9 cellular contexts compared by ENCODE assay signal in genomic region chr19:41546386-41546789, GRCh38. TPM values are rescaled to one million over a fixed set of nuclear protein-coding genes. Genes with fewer than 3 reads are reported as not detected.
DNase-seq lines count a peak whose midpoint lies in the region; ATAC-seq and TF ChIP-seq lines count a peak whose summit lies in the region.
"Had no signal": no experiment of that assay in that cellular context is flagged by ENCODE, and none has a peak within 500 bp of the region (broad histone marks: within the 10 kb centered on the region; RNA-seq: fewer than 3 reads in every experiment).

No MANE protein-coding gene starts in this region.

- H3K9me2 ChIP-seq in Karpas-422 (replicated peaks; ENCODE audit: insufficient read depth, low read length): no peaks in the 10 kb centered on the region

- no peaks in the 10 kb centered on the region for H4K20me1 ChIP-seq in Karpas-422 (ENCODE audit: insufficient read depth, low read depth, low read length)

- peak overlapping the region; percentile 97 for H3K27ac Mint-ChIP-seq in activated naive CD8-positive, alpha-beta T cell treated with anti-CD3 and anti-CD28 coated beads for 36 hours
- peak overlapping the region; percentile 93 to 97 for H3K27ac Mint-ChIP-seq in natural killer cell treated with Interleukin-12 subunit alpha and Interleukin-12 subunit beta and Interleukin-15 and Interleukin-18, amount 100 ng/mL, for 72 hours

- no peaks in the 10 kb centered on the region for H3K27me3 ChIP-seq in Karpas-422 (ENCODE audit: low read length)

- H3K36me3 ChIP-seq in Karpas-422 (ENCODE audit: insufficient read depth, low read length): no peaks in the 10 kb centered on the region
- H3K36me3 ChIP-seq: suprapubic skin had no signal

- H3K27ac ChIP-seq in Karpas-422 (ENCODE audit: low read length): no peak overlapping the region
- H3K27ac ChIP-seq: suprapubic skin had no signal

- no peak overlapping the region for H3K4me2 ChIP-seq in Karpas-422 (ENCODE audit: low read depth, low read length, poor library complexity, severe bottlenecking)

- no peaks in the 10 kb centered on the region for H3K27me3 Mint-ChIP-seq in activated naive CD8-positive, alpha-beta T cell treated with anti-CD3 and anti-CD28 coated beads for 36 hours
- H3K27me3 Mint-ChIP-seq in natural killer cell treated with Interleukin-12 subunit alpha and Interleukin-12 subunit beta and Interleukin-15 and Interleukin-18, amount 100 ng/mL, for 72 hours: no peaks in the 10 kb centered on the region

- H3K4me3 ChIP-seq in GM12875 (ENCODE audit: low read depth, low read length) (peak overlapping the region; percentile 30), Karpas-422 (ENCODE audit: low read length) (no peak overlapping the region)
- H3K4me3 ChIP-seq: suprapubic skin had no signal

- no peaks in the 10 kb centered on the region for H3K79me2 ChIP-seq in Karpas-422 (ENCODE audit: low read length)

- H3K4me1 ChIP-seq in Karpas-422 (ENCODE audit: low read length): peaks cover 10% of the 10 kb centered on the region; the same call in 1 of the 2 replicates

- H3K9ac ChIP-seq in Karpas-422 (ENCODE audit: low read length): no peak overlapping the region; the same call in 1 of the 2 replicates

- H3K9me3 ChIP-seq in Karpas-422 (ENCODE audit: low read length): no peaks in the 10 kb centered on the region
- H3K9me3 ChIP-seq: suprapubic skin had no signal

- peak overlapping the region; percentile 84 for H3K4me3 Mint-ChIP-seq in activated naive CD8-positive, alpha-beta T cell treated with anti-CD3 and anti-CD28 coated beads for 36 hours
- H3K4me3 Mint-ChIP-seq in natural killer cell treated with Interleukin-12 subunit alpha and Interleukin-12 subunit beta and Interleukin-15 and Interleukin-18, amount 100 ng/mL, for 72 hours: peak overlapping the region; percentile 87

- H3K4me1 Mint-ChIP-seq in activated naive CD8-positive, alpha-beta T cell treated with anti-CD3 and anti-CD28 coated beads for 36 hours: peaks cover 69% of the 10 kb centered on the region
- H3K4me1 Mint-ChIP-seq in natural killer cell treated with Interleukin-12 subunit alpha and Interleukin-12 subunit beta and Interleukin-15 and Interleukin-18, amount 100 ng/mL, for 72 hours (ENCODE audit: low read depth in 2 of 2): peaks cover 50 to 71% of the 10 kb centered on the region in 2 donors

- peak; percentile 77 to 82 for ATAC-seq in natural killer cell treated with Interleukin-12 subunit alpha and Interleukin-12 subunit beta and Interleukin-15 and Interleukin-18, amount 100 ng/mL, for 72 hours
- ATAC-seq in GM18909 (IDR thresholded peaks at IDR 0.05; ENCODE audit: poor library complexity, unreplicated experiment): no peak
- ATAC-seq in GM19463 (IDR thresholded peaks at IDR 0.05; ENCODE audit: unreplicated experiment): no peak
- ATAC-seq in HG02970 (IDR thresholded peaks at IDR 0.05; ENCODE audit: low FRiP score, unreplicated experiment): no peak

- no peak for DNase-seq in Karpas-422
- no peak for DNase-seq in activated naive CD8-positive, alpha-beta T cell treated with anti-CD3 and anti-CD28 coated beads for 36 hours
- no peak for DNase-seq in natural killer cell treated with Interleukin-12 subunit alpha and Interleukin-12 subunit beta and Interleukin-15 and Interleukin-18, amount 100 ng/mL, for 72 hours (ENCODE audit: low spot score)
- no peak for DNase-seq in retina

- peaks cover 2% of the 10 kb centered on the region for H3K9me3 Mint-ChIP-seq in activated naive CD8-positive, alpha-beta T cell treated with anti-CD3 and anti-CD28 coated beads for 36 hours
- no peaks in the 10 kb centered on the region for H3K9me3 Mint-ChIP-seq in natural killer cell treated with Interleukin-12 subunit alpha and Interleukin-12 subunit beta and Interleukin-15 and Interleukin-18, amount 100 ng/mL, for 72 hours

- H3K36me3 Mint-ChIP-seq in activated naive CD8-positive, alpha-beta T cell treated with anti-CD3 and anti-CD28 coated beads for 36 hours: peaks cover 29% of the 10 kb centered on the region
- no peaks in the 10 kb centered on the region for H3K36me3 Mint-ChIP-seq in natural killer cell treated with Interleukin-12 subunit alpha and Interleukin-12 subunit beta and Interleukin-15 and Interleukin-18, amount 100 ng/mL, for 72 hours

- TF ChIP-seq CTCF in GM12875 (IDR thresholded peaks at IDR 0.05; ENCODE audit: borderline replicate concordance, insufficient read depth, low read depth, low read length): no peak

- peak overlapping the region; percentile 60; the same call in 1 of the 2 replicates for H2AFZ ChIP-seq in Karpas-422 (ENCODE audit: low read length)

RNA-seq across cellular contexts. Expression of gene CEACAM21, which starts 29.6 kb away (rescaled TPM):
- not detected in 2 replicates for total RNA-seq in Karpas-422 (2014; rRNA removed; shearing (Covaris generic); ENCODE audit: low replicate concordance)
- 10 to 100 TPM; 36.5 to 37.5 TPM for total RNA-seq in activated naive CD8-positive, alpha-beta T cell treated with anti-CD3 and anti-CD28 coated beads for 36 hours
- 10 to 100 TPM in 1 of 2 donors, 1 to 10 TPM in 1; 9.7 to 20.6 TPM for total RNA-seq in natural killer cell treated with Interleukin-12 subunit alpha and Interleukin-12 subunit beta and Interleukin-15 and Interleukin-18, amount 100 ng/mL, for 72 hours

Comparison
In these comparisons a context has a peak if more than half of its experiments do, and no peak if none do; other contexts are left out.
1. ATAC-seq: peak in natural killer cell treated with Interleukin-12 subunit alpha and Interleukin-12 subunit beta and Interleukin-15 and Interleukin-18, amount 100 ng/mL, for 72 hours (2 of 2); none in GM18909 (single experiment), GM19463 (single experiment) and HG02970 (single experiment).